Comparison of ENCODE assay signal across 8 cellular contexts in genomic region chr2:28390241-28390856, GRCh38. TPM values are rescaled to one million over a fixed set of nuclear protein-coding genes. Genes with fewer than 3 reads are reported as not detected.
DNase-seq lines count a peak whose midpoint lies in the region; ATAC-seq lines count a peak whose summit lies in the region.

No MANE protein-coding gene starts in this region.

- H3K4me1 Mint-ChIP-seq in activated CD4-positive, alpha-beta T cell treated with anti-CD3 and anti-CD28 coated beads for 36 hours, result peaks cover 32% of the 10 kb centered on the region

- no peaks in the 10 kb centered on the region for H3K27me3 Mint-ChIP-seq in activated CD4-positive, alpha-beta T cell treated with anti-CD3 and anti-CD28 coated beads for 36 hours

- intact Hi-C loops in activated CD4-positive, alpha-beta T cell treated with anti-CD3 and anti-CD28 coated beads for 36 hours (cut with DNase I, micrococcal nuclease), result loop anchor here (1.0 to 10.0 kb wide), 18 partner anchors 20 to 1757 kb away; partner anchors contain the start of genes ATRAID (in 1 of the 2), CAD (in 1 of the 2), CLIP4 (in 1 of the 2) and GTF3C2 (in 1 of the 2)

- no peaks in the 10 kb centered on the region for H3K9me3 Mint-ChIP-seq in activated CD4-positive, alpha-beta T cell treated with anti-CD3 and anti-CD28 coated beads for 36 hours (ENCODE audit: low read depth)

- peak overlapping the region; percentile 99 for H3K27ac Mint-ChIP-seq in activated CD4-positive, alpha-beta T cell treated with anti-CD3 and anti-CD28 coated beads for 36 hours

- CTCF ChIA-PET in activated CD4-positive, alpha-beta T cell treated with anti-CD3 and anti-CD28 coated beads for 36 hours (lab: Charles Lee), result interaction anchor here (0.6 to 1.5 kb wide), 5 partner anchors 32 to 636 kb away, joined by 3 to 5 read pairs (median 5); no protein-coding TSS in a partner anchor

- POLR2A ChIA-PET in activated CD4-positive, alpha-beta T cell treated with anti-CD3 and anti-CD28 coated beads for 36 hours (lab: Charles Lee), result interaction anchor here (0.6 to 1.8 kb wide), 6 partner anchors 25 to 500 kb away, joined by 3 to 6 read pairs (median 4); partner anchors contain the start of genes BABAM2 and RBKS

- ATAC-seq in activated CD4-positive, alpha-beta T cell treated with anti-CD3 and anti-CD28 coated beads for 36 hours, result peak; percentile 54

- no peak overlapping the region for H3K4me3 Mint-ChIP-seq in activated CD4-positive, alpha-beta T cell treated with anti-CD3 and anti-CD28 coated beads for 36 hours

- peaks cover 2% of the 10 kb centered on the region for H3K36me3 Mint-ChIP-seq in activated CD4-positive, alpha-beta T cell treated with anti-CD3 and anti-CD28 coated beads for 36 hours (ENCODE audit: low read depth)

- DNase-seq in AG20443 (ENCODE audit: low spot score) (peak; percentile 87), GM19240 (ENCODE audit: insufficient read length, low spot score) (peak; percentile 70), NCI-H2171 (lab: John Stamatoyannopoulos, UW) (peak; percentile 81), cerebellum (ENCODE audit: low spot score) (peak; percentile 86), kidney tubule cell (ENCODE audit: low spot score) (peak; percentile 94), cerebellar nuclear complex (lab: John Stamatoyannopoulos, UW) (no peak)
- peak; percentile 98 for DNase-seq in activated CD4-positive, alpha-beta T cell treated with anti-CD3 and anti-CD28 coated beads for 36 hours
- peak; percentile 96 for DNase-seq in stimulated activated CD4-positive, alpha-beta T cell treated with anti-CD3 and anti-CD28 coated beads, Interleukin-15, amount 100 ng/mL, for 48 hours (ENCODE audit: low read depth in 2 of 2)

RNA-seq across cellular contexts. Expression of gene FOSL2, which starts 2.3 kb away (rescaled TPM):
- 100 to 1,000 TPM; 135 to 225 TPM for total RNA-seq in activated CD4-positive, alpha-beta T cell treated with anti-CD3 and anti-CD28 coated beads for 36 hours
- total RNA-seq in cerebellum, result 5.8 TPM

Comparison
In these comparisons a context has a peak if more than half of its experiments do, and no peak if none do; other contexts are left out.
1. DNase-seq: peak in AG20443 (single experiment), GM19240 (single experiment), NCI-H2171 (single experiment), activated CD4-positive, alpha-beta T cell treated with anti-CD3 and anti-CD28 coated beads for 36 hours (single experiment), cerebellum (single experiment), kidney tubule cell (single experiment) and stimulated activated CD4-positive, alpha-beta T cell treated with anti-CD3 and anti-CD28 coated beads, Interleukin-15, amount 100 ng/mL, for 48 hours (2 of 2); none in cerebellar nuclear complex (0 of 2).
2. RNA of gene FOSL2, which starts 2.3 kb away (total RNA-seq): 135 to 225 TPM in activated CD4-positive, alpha-beta T cell treated with anti-CD3 and anti-CD28 coated beads for 36 hours; 5.8 TPM in cerebellum (single experiment); every median in the first group is over 10 times any median in the second.